9 cellular contexts compared by ENCODE assay signal in the genomic region with DNA sequence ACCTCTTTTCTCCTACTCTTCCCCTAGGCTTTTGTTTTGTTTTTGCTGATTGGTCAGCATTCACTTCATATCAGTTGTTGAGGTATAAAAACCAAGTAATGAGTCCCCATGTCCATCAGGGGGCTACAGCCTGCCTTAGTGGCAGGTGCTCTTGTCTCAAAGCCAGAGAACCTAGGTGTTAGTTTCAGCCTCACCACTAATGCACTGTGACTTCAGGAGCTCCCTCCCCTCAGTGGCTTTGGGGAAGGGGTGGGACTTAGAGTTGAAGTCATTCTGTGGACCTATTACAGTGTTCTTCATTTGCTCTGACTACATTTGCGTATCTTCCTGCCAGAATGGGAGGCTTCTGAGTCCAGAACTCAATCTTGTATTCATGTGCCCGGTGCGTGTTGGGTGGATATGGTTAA. TPM values are rescaled to one million over a fixed set of nuclear protein-coding genes. Genes with fewer than 3 reads are reported as not detected.
A peak's percentile ranks its signal among the peaks of the same experiment; 100 is the strongest.
DNase-seq lines count a peak whose midpoint lies in the region; ATAC-seq and TF ChIP-seq lines count a peak whose summit lies in the region.
"Had no signal": no experiment of that assay in that cellular context is flagged by ENCODE, and none has a peak within 500 bp of the region (broad histone marks: within the 10 kb centered on the region; RNA-seq: fewer than 3 reads in every experiment).

No MANE protein-coding gene starts in this region.

- no peak overlapping the region for H3K4me3 ChIP-seq in CD4-positive, alpha-beta memory T cell (ENCODE audit: low read length in 2 of 2)
- H3K4me3 ChIP-seq in neural progenitor cell = no peak overlapping the region
- no peak overlapping the region for H3K4me3 ChIP-seq in testis

- peaks cover 34 to 67% (median 56%) of the 10 kb centered on the region in 4 donors for H3K4me1 Mint-ChIP-seq in CD4-positive, alpha-beta memory T cell
- peaks cover 33% of the 10 kb centered on the region for H3K4me1 Mint-ChIP-seq in neural progenitor cell

- no peak overlapping the region for H3K27ac ChIP-seq in CD4-positive, alpha-beta memory T cell (ENCODE audit: low read depth, low read length)
- H3K27ac ChIP-seq in neural progenitor cell = no peak overlapping the region
- H3K27ac ChIP-seq in testis = no peak overlapping the region
- H3K27ac ChIP-seq: HL-60 had no signal

- H3K4me1 ChIP-seq in CD4-positive, alpha-beta memory T cell (ENCODE audit: insufficient read depth, low read length) = peaks cover 25% of the 10 kb centered on the region
- H3K4me1 ChIP-seq in neural progenitor cell (peaks cover 17% of the 10 kb centered on the region), testis (peaks cover 13% of the 10 kb centered on the region)

- CTCF ChIA-PET in CD4-positive, alpha-beta memory T cell (lab: Charles Lee; ENCODE audit: partially characterized antibody) = no interaction called here

- no peak overlapping the region for H3K4me3 Mint-ChIP-seq in CD4-positive, alpha-beta memory T cell
- no peak overlapping the region for H3K4me3 Mint-ChIP-seq in neural progenitor cell

- DNase-seq in CD4-positive, alpha-beta memory T cell = peak in 2 of 5 donors; percentile 1 to 42
- DNase-seq in SW480 (ENCODE audit: low spot score) (peak; percentile 17), neural progenitor cell (ENCODE audit: low spot score) (peak; percentile 30), testis (no peak), NK-92 (lab: John Stamatoyannopoulos, UW; ENCODE audit: unreplicated experiment) (no peak), occipital lobe (lab: John Stamatoyannopoulos, UW) (no peak)

- no peak overlapping the region for H3K9ac ChIP-seq in neural progenitor cell

- peak overlapping the region in 4 of 7 donors; percentile 12 to 75 (median 40) for H3K27ac Mint-ChIP-seq in CD4-positive, alpha-beta memory T cell
- no peak overlapping the region for H3K27ac Mint-ChIP-seq in neural progenitor cell

- no peaks in the 10 kb centered on the region for H3K36me3 ChIP-seq in CD4-positive, alpha-beta memory T cell (ENCODE audit: insufficient read depth, low read length)
- H3K36me3 ChIP-seq in neural progenitor cell (peaks cover 13% of the 10 kb centered on the region), testis (ENCODE audit: low read depth, missing control alignments) (no peaks in the 10 kb centered on the region)

- peaks cover 88% of the 10 kb centered on the region for H3K79me2 ChIP-seq in neural progenitor cell (ENCODE audit: low read depth)

- H3K27me3 Mint-ChIP-seq in CD4-positive, alpha-beta memory T cell = no peaks in the 10 kb centered on the region
- H3K27me3 Mint-ChIP-seq in neural progenitor cell (ENCODE audit: insufficient read depth, low read depth) = no peaks in the 10 kb centered on the region

- peaks cover 24% of the 10 kb centered on the region for H3F3A ChIP-seq in neural progenitor cell (ENCODE audit: low read depth)

- TF ChIP-seq POLR2A in testis (IDR thresholded peaks at IDR 0.05) = no peak

- H4K20me1 ChIP-seq in neural progenitor cell (ENCODE audit: low read depth) = peaks cover 64% of the 10 kb centered on the region

- peak; percentile 26 for TF ChIP-seq CTCF in neural progenitor cell (IDR thresholded peaks at IDR 0.05)
- no peak for TF ChIP-seq CTCF in testis (IDR thresholded peaks at IDR 0.05)

- no peak overlapping the region for H3K4me2 ChIP-seq in neural progenitor cell

- POLR2A ChIA-PET in CD4-positive, alpha-beta memory T cell (lab: Charles Lee; ENCODE audit: partially characterized antibody) = no interaction called here

- no peak overlapping the region for H2AFZ ChIP-seq in neural progenitor cell (replicated peaks)

- peaks cover 0 to 4% (median 0%) of the 10 kb centered on the region in 8 donors for H3K9me3 Mint-ChIP-seq in CD4-positive, alpha-beta memory T cell
- H3K9me3 Mint-ChIP-seq in neural progenitor cell = peaks cover 7% of the 10 kb centered on the region

- intact Hi-C loops in CD4-positive, alpha-beta memory T cell (cut with micrococcal nuclease) = no loop called here
- intact Hi-C loops in testis (cut with DNase I; ENCODE audit: low total_unique reads) = no loop called here

- WGBS in testis, 2 donors = 97 to 100% methylated on average over 3 of the region's 3 CpGs

- no peaks in the 10 kb centered on the region for H3K9me3 ChIP-seq in CD4-positive, alpha-beta memory T cell (ENCODE audit: control insufficient read depth in 1 of 2, low read length in 2 of 2)
- H3K9me3 ChIP-seq in neural progenitor cell (ENCODE audit: low read depth) (no peaks in the 10 kb centered on the region), testis (no peaks in the 10 kb centered on the region)

- peaks cover 11 to 12% of the 10 kb centered on the region in 2 donors for H3K36me3 Mint-ChIP-seq in CD4-positive, alpha-beta memory T cell
- H3K36me3 Mint-ChIP-seq in neural progenitor cell = peaks cover 8% of the 10 kb centered on the region

- no peaks in the 10 kb centered on the region for H3K27me3 ChIP-seq in CD4-positive, alpha-beta memory T cell (ENCODE audit: insufficient read depth, low read length)
- H3K27me3 ChIP-seq in neural progenitor cell (no peaks in the 10 kb centered on the region), testis (no peaks in the 10 kb centered on the region)

- ATAC-seq in GM19025 (IDR thresholded peaks at IDR 0.05; ENCODE audit: low read depth, unreplicated experiment) = peak; percentile 100
- peak; percentile 98 for ATAC-seq in HG03060 (IDR thresholded peaks at IDR 0.05; ENCODE audit: low read depth, unreplicated experiment)

RNA-seq across cellular contexts. Expression of a gene that starts 41.6 kb away (rescaled TPM):
- total RNA-seq in CD4-positive, alpha-beta memory T cell = 100 to 1,000 TPM in 1 of 2 experiments, 10 to 100 TPM in 1; 94.3 to 103 TPM
- 10 to 100 TPM in 1 of 2 donors, 1 to 10 TPM in 1; 5.5 to 15.5 TPM for polyA plus RNA-seq in CD4-positive, alpha-beta memory T cell
- total RNA-seq in neural progenitor cell (ENCODE audit: low replicate concordance) = 35.6 and 57.3 TPM in 2 replicates
- 10 to 100 TPM; 85.2 to 87.5 TPM for total RNA-seq in testis
- polyA plus RNA-seq in testis (ENCODE audit: insufficient read depth, low read depth, low replicate concordance) = 52.6 TPM
- total RNA-seq in occipital lobe = 92.6 TPM

Comparison
In these comparisons a context has a peak if more than half of its experiments do, and no peak if none do; other contexts are left out.
1. DNase-seq: peak in SW480 (single experiment) and neural progenitor cell (single experiment); none in testis (single experiment), NK-92 (single experiment) and occipital lobe (single experiment).